ENCODE assay signal across 8 cellular contexts in genomic region chr1:9942399-9942938, GRCh38. TPM values are rescaled to one million over a fixed set of nuclear protein-coding genes. Genes with fewer than 3 reads are reported as not detected.
A peak's percentile ranks its signal among the peaks of the same experiment; 100 is the strongest.
DNase-seq lines count a peak whose midpoint lies in the region; ATAC-seq, FAIRE-seq and TF ChIP-seq lines count a peak whose summit lies in the region.

No MANE protein-coding gene starts in this region.

- CTCF ChIA-PET in CD8-positive, alpha-beta T cell (lab: Charles Lee): interaction anchor here (0.8 to 1.4 kb wide), 4 partner anchors 67 to 74 kb away, joined by 3 to 5 read pairs (median 4); no protein-coding TSS in a partner anchor

- H3K4me3 ChIP-seq in CD8-positive, alpha-beta T cell (ENCODE audit: low read depth, low read length): peak overlapping the region; percentile 88
- peak overlapping the region; percentile 98 to 99 for H3K4me3 ChIP-seq in kidney (ENCODE audit: low read length in 2 of 2)

- no peak for FAIRE-seq in kidney (lab: Jason Lieb, UNC)

- H3K36me3 ChIP-seq in CD8-positive, alpha-beta T cell (ENCODE audit: insufficient read depth, low read length): peaks cover 3% of the 10 kb centered on the region
- peaks cover 0 to 3% of the 10 kb centered on the region in 2 donors for H3K36me3 ChIP-seq in kidney (ENCODE audit: control insufficient read depth in 1 of 2, insufficient read depth in 2 of 2, low read length in 2 of 2)

- POLR2A ChIA-PET in CD8-positive, alpha-beta T cell (lab: Charles Lee): interaction anchor here (0.6 to 0.9 kb wide), 2 partner anchors 29 to 32 kb away, joined by 3 to 4 read pairs; no protein-coding TSS in a partner anchor

- peak overlapping the region; percentile 91 to 97 for H3K9ac ChIP-seq in kidney (ENCODE audit: low read length in 2 of 2)

- no peaks in the 10 kb centered on the region for H3K9me3 Mint-ChIP-seq in CD8-positive, alpha-beta T cell
- H3K9me3 Mint-ChIP-seq in central memory CD8-positive, alpha-beta T cell: no peaks in the 10 kb centered on the region
- no peaks in the 10 kb centered on the region for H3K9me3 Mint-ChIP-seq in stimulated activated effector memory CD8-positive, alpha-beta T cell treated with anti-CD3 and anti-CD28 coated beads, Interleukin-12 subunit alpha, Interleukin-12 subunit beta, amount 100 ng/mL, for 72 hours

- in situ Hi-C loops in KBM-7 (cut with MboI; ENCODE audit: low pct_unique_long_range_greater_than_20kb, low sequenced_read_pairs): no loop called here

- peak; percentile 57 for TF ChIP-seq CTCF in CD8-positive, alpha-beta T cell (IDR thresholded peaks at IDR 0.05)
- TF ChIP-seq CTCF in kidney (IDR thresholded peaks at IDR 0.05; ENCODE audit: borderline replicate concordance, extremely low read depth, insufficient read depth): peak; percentile 48

- H3K27ac ChIP-seq in CD8-positive, alpha-beta T cell (ENCODE audit: low read depth, low read length): peak overlapping the region; percentile 88
- H3K27ac ChIP-seq in kidney (ENCODE audit: low read depth in 2 of 2, low read length in 2 of 2): peak overlapping the region; percentile 84 to 90

- peaks cover 20% of the 10 kb centered on the region for H3K4me1 ChIP-seq in CD8-positive, alpha-beta T cell (ENCODE audit: insufficient read depth, low read length)
- H3K4me1 ChIP-seq in kidney (ENCODE audit: control insufficient read depth in 1 of 2, insufficient read depth in 1 of 2, low read depth in 1 of 2, low read length in 2 of 2): no peaks in the 10 kb centered on the region

- H3K36me3 Mint-ChIP-seq in CD8-positive, alpha-beta T cell: peaks cover 33% of the 10 kb centered on the region
- H3K36me3 Mint-ChIP-seq in central memory CD8-positive, alpha-beta T cell (ENCODE audit: insufficient read depth): peaks cover 31% of the 10 kb centered on the region
- H3K36me3 Mint-ChIP-seq in stimulated activated effector memory CD8-positive, alpha-beta T cell treated with anti-CD3 and anti-CD28 coated beads, Interleukin-12 subunit alpha, Interleukin-12 subunit beta, amount 100 ng/mL, for 72 hours: peaks cover 59% of the 10 kb centered on the region

- peak; percentile 50 for ATAC-seq in CD8-positive, alpha-beta T cell
- peak; percentile 41 for ATAC-seq in GM18907 (IDR thresholded peaks at IDR 0.05; ENCODE audit: unreplicated experiment)
- ATAC-seq in central memory CD8-positive, alpha-beta T cell (replicated peaks; ENCODE audit: extremely low read depth, poor library complexity, severe bottlenecking): peak; percentile 57
- ATAC-seq in stimulated activated effector memory CD8-positive, alpha-beta T cell treated with anti-CD3 and anti-CD28 coated beads, Interleukin-12 subunit alpha, Interleukin-12 subunit beta, amount 100 ng/mL, for 72 hours: peak; percentile 58

- peak overlapping the region; percentile 89 for H3K4me3 Mint-ChIP-seq in CD8-positive, alpha-beta T cell
- peak overlapping the region; percentile 96 for H3K4me3 Mint-ChIP-seq in central memory CD8-positive, alpha-beta T cell
- peak overlapping the region; percentile 97 for H3K4me3 Mint-ChIP-seq in stimulated activated effector memory CD8-positive, alpha-beta T cell treated with anti-CD3 and anti-CD28 coated beads, Interleukin-12 subunit alpha, Interleukin-12 subunit beta, amount 100 ng/mL, for 72 hours

- no peaks in the 10 kb centered on the region for H3K27me3 ChIP-seq in CD8-positive, alpha-beta T cell (ENCODE audit: insufficient read depth, low read length)

- peak in 3 of 7 experiments; percentile 11 to 24 (median 11) for DNase-seq in CD8-positive, alpha-beta T cell
- DNase-seq in KBM-7: peak; percentile 72
- DNase-seq in SIG-M5 (lab: John Stamatoyannopoulos, UW): peak; percentile 22
- DNase-seq in central memory CD8-positive, alpha-beta T cell (ENCODE audit: low spot score in 2 of 2): peak in 1 of 2 donors; percentile 10
- no peak for DNase-seq in kidney
- peak in 1 of 2 donors; percentile 64 for DNase-seq in stimulated activated effector memory CD8-positive, alpha-beta T cell treated with anti-CD3 and anti-CD28 coated beads, Interleukin-12 subunit alpha, Interleukin-12 subunit beta, amount 100 ng/mL, for 72 hours (ENCODE audit: low spot score in 2 of 2)
- DNase-seq in OCI-M2 (lab: John Stamatoyannopoulos, UW; ENCODE audit: unreplicated experiment): no peak

- intact Hi-C loops in CD8-positive, alpha-beta T cell (cut with DNase I, micrococcal nuclease): loop anchor here (1.0 to 5.0 kb wide), 3 partner anchors 67 to 490 kb away; partner anchors contain the start of gene CENPS (in 1 of the 2)
- intact Hi-C loops in kidney (cut with DNase I): no loop called here

- H3K4me1 Mint-ChIP-seq in CD8-positive, alpha-beta T cell (ENCODE audit: low read depth): peaks cover 33% of the 10 kb centered on the region
- peaks cover 22% of the 10 kb centered on the region for H3K4me1 Mint-ChIP-seq in central memory CD8-positive, alpha-beta T cell
- H3K4me1 Mint-ChIP-seq in stimulated activated effector memory CD8-positive, alpha-beta T cell treated with anti-CD3 and anti-CD28 coated beads, Interleukin-12 subunit alpha, Interleukin-12 subunit beta, amount 100 ng/mL, for 72 hours: peaks cover 12% of the 10 kb centered on the region

- peak overlapping the region; percentile 90 for H3K27ac Mint-ChIP-seq in CD8-positive, alpha-beta T cell
- H3K27ac Mint-ChIP-seq in central memory CD8-positive, alpha-beta T cell (ENCODE audit: low read depth): peak overlapping the region; percentile 97
- peak overlapping the region; percentile 99 for H3K27ac Mint-ChIP-seq in stimulated activated effector memory CD8-positive, alpha-beta T cell treated with anti-CD3 and anti-CD28 coated beads, Interleukin-12 subunit alpha, Interleukin-12 subunit beta, amount 100 ng/mL, for 72 hours

- H3K9me3 ChIP-seq in CD8-positive, alpha-beta T cell (ENCODE audit: low read length): no peaks in the 10 kb centered on the region
- H3K9me3 ChIP-seq in kidney (ENCODE audit: control insufficient read depth in 1 of 2, low read length in 2 of 2): no peaks in the 10 kb centered on the region

- H3K27me3 Mint-ChIP-seq in CD8-positive, alpha-beta T cell (ENCODE audit: low read depth): no peaks in the 10 kb centered on the region
- H3K27me3 Mint-ChIP-seq in central memory CD8-positive, alpha-beta T cell: no peaks in the 10 kb centered on the region

RNA-seq across cellular contexts. Expression of gene LZIC, which starts 0.7 kb away (rescaled TPM):
- 10 to 100 TPM; 12.9 to 13.6 TPM for total RNA-seq in CD8-positive, alpha-beta T cell
- 27.0 TPM for total RNA-seq in kidney
- 22.3 TPM for polyA plus RNA-seq in kidney (ENCODE audit: insufficient read depth, low read depth, low replicate concordance)

RNA-seq across cellular contexts. Expression of gene NMNAT1, which starts 0.8 kb away (rescaled TPM):
- 1 to 10 TPM; 1.1 to 1.2 TPM for total RNA-seq in CD8-positive, alpha-beta T cell
- 12.3 TPM for total RNA-seq in kidney
- 17.5 TPM for polyA plus RNA-seq in kidney (ENCODE audit: insufficient read depth, low read depth, low replicate concordance)

RNA-seq across cellular contexts. Expression of gene CTNNBIP1, which starts 32.4 kb away (rescaled TPM):
- 1 to 10 TPM; 6.3 to 7.7 TPM for total RNA-seq in CD8-positive, alpha-beta T cell
- total RNA-seq in kidney: 21.9 TPM
- polyA plus RNA-seq in kidney (ENCODE audit: insufficient read depth, low read depth, low replicate concordance): 26.4 TPM

RNA-seq across cellular contexts. Expression of gene RBP7, which starts 54.6 kb away (rescaled TPM):
- not detected for total RNA-seq in CD8-positive, alpha-beta T cell
- 21.2 TPM for total RNA-seq in kidney
- polyA plus RNA-seq in kidney (ENCODE audit: insufficient read depth, low read depth, low replicate concordance): 49.3 TPM

Comparison
In these comparisons a context has a peak if more than half of its experiments do, and no peak if none do; other contexts are left out.
1. DNase-seq: peak in KBM-7 (single experiment) and SIG-M5 (single experiment); none in kidney (single experiment) and OCI-M2 (single experiment).
2. Peak in every context shown above with its lines, with median percentiles within 50 percentile points of each other: ATAC-seq, H3K27ac Mint-ChIP-seq and H3K4me3 Mint-ChIP-seq.